In genomic region chr6:130018292-130018829, GRCh38 we compare ENCODE assay signal across 8 cellular contexts. TPM values are rescaled to one million over a fixed set of nuclear protein-coding genes. Genes with fewer than 3 reads are reported as not detected.
DNase-seq lines count a peak whose midpoint lies in the region; ATAC-seq and TF ChIP-seq lines count a peak whose summit lies in the region.

TSS of gene L3MBTL3 (plus strand) at chr6:130018581. CDS start at chr6:130042700, 24,119 bp downstream.

- H3K36me3 Mint-ChIP-seq in endothelial cell (ENCODE audit: low read depth, unreplicated experiment), result peaks cover 5% of the 10 kb centered on the region

- H3K36me3 ChIP-seq in mesodermal cell (ENCODE audit: control insufficient read depth, insufficient read depth, low read length), result no peaks in the 10 kb centered on the region

- H3K4me1 Mint-ChIP-seq in endothelial cell (ENCODE audit: unreplicated experiment), result peaks cover 21% of the 10 kb centered on the region

- 6 to 7% methylated on average over 9 to 13 of the region's 29 CpGs for whole genome bisulfite sequencing in mesodermal cell (ENCODE audit: insufficient coverage in 2 of 2), 2 experiments

- DNase-seq in C1 segment of cervical spinal cord (lab: John Stamatoyannopoulos, UW) (peak; percentile 28 to 82 (median 62)), NOMO-1 treated with DMSO at 0.1 percent for 48 hours (lab: John Stamatoyannopoulos, UW; ENCODE audit: unreplicated experiment) (peak; percentile 69), endothelial cell (ENCODE audit: low spot score) (peak; percentile 95)
- peak; percentile 66 for DNase-seq in activated CD8-positive, alpha-beta memory T cell treated with anti-CD3 and anti-CD28 coated beads, Interleukin-2, amount 50 U/mL, for 24 hours (ENCODE audit: extremely low read depth)
- DNase-seq in stimulated activated CD8-positive, alpha-beta memory T cell treated with anti-CD3 and anti-CD28 coated beads, Interleukin-12 subunit alpha, Interleukin-12 subunit beta, amount 100 ng/mL, for 4 hours (ENCODE audit: low read depth), result peak; percentile 77

- peak within 1 kb of the TSS; percentile 68 for H3K27ac ChIP-seq in mesodermal cell (ENCODE audit: low read depth, low read length, severe bottlenecking)

- no peaks in the 10 kb centered on the region for H3K4me1 ChIP-seq in mesodermal cell (ENCODE audit: control insufficient read depth, insufficient read depth, low read length, poor library complexity, severe bottlenecking)

- H3K9me3 Mint-ChIP-seq in endothelial cell (ENCODE audit: unreplicated experiment), result no peaks in the 10 kb centered on the region

- peaks cover 10% of the 10 kb centered on the region for H3K27me3 Mint-ChIP-seq in endothelial cell (ENCODE audit: unreplicated experiment)

- H3K4me3 Mint-ChIP-seq in endothelial cell (ENCODE audit: unreplicated experiment), result peak within 1 kb of the TSS; percentile 100

- peak within 1 kb of the TSS; percentile 92 for H3K27ac Mint-ChIP-seq in endothelial cell (ENCODE audit: unreplicated experiment)

- H3K9me3 ChIP-seq in mesodermal cell (ENCODE audit: control insufficient read depth, low read length), result no peaks in the 10 kb centered on the region

- peak within 1 kb of the TSS; percentile 74 for H3K4me3 ChIP-seq in mesodermal cell (ENCODE audit: extremely low read depth, insufficient read depth, low read length, poor library complexity, severe bottlenecking)

- peak; percentile 76 for ATAC-seq in GM19455 (IDR thresholded peaks at IDR 0.05; ENCODE audit: unreplicated experiment)
- ATAC-seq in HG03575 (IDR thresholded peaks at IDR 0.05; ENCODE audit: extremely low read depth, insufficient number of reproducible peaks, low FRiP score, unreplicated experiment), result peak; percentile 57

- no peak for TF ChIP-seq CTCF in endothelial cell (IDR thresholded peaks at IDR 0.05; ENCODE audit: unreplicated experiment)

RNA-seq across cellular contexts. Expression of gene L3MBTL3, which starts in this region (rescaled TPM):
- total RNA-seq in endothelial cell (ENCODE audit: unreplicated experiment), result 47.9 TPM
- 14.7 TPM for polyA plus RNA-seq in mesodermal cell (2013, experiment 1 of 2)
- 15.6 TPM for polyA plus RNA-seq in mesodermal cell (2013, experiment 2 of 2)

Comparison
In these comparisons a context has a peak if more than half of its experiments do, and no peak if none do; other contexts are left out.
1. Peak in every context shown above with its lines: DNase-seq, ATAC-seq, H3K4me3 ChIP-seq and H3K27ac ChIP-seq.